8 cellular contexts compared by ENCODE assay signal in genomic region chr9:107751522-107752235, GRCh38.
DNase-seq lines count a peak whose midpoint lies in the region; ATAC-seq and TF ChIP-seq lines count a peak whose summit lies in the region.

No MANE protein-coding gene starts in this region.

- no peaks in the 10 kb centered on the region; the same call in 1 of the 2 replicates for H3K9me3 ChIP-seq in PC-9 (ENCODE audit: insufficient read depth, low read depth)

- H4K20me1 ChIP-seq in PC-9 (ENCODE audit: insufficient read depth), result no peaks in the 10 kb centered on the region

- no peak overlapping the region for H2AFZ ChIP-seq in PC-9

- peak; percentile 18 for DNase-seq in GM12864 (ENCODE audit: low read depth)
- DNase-seq in H4 (ENCODE audit: low spot score), result peak; percentile 66
- DNase-seq in PC-9, result peak; percentile 55 to 92
- DNase-seq in foreskin keratinocyte, result peak; percentile 42 to 68
- peak; percentile 52 for DNase-seq in superior temporal gyrus (ENCODE audit: extremely low spot score)
- DNase-seq in HPDE6-E6E7 (ENCODE audit: extremely low spot score), result no peak
- no peak for DNase-seq in activated T-cell treated with anti-CD3 and anti-CD28 coated beads for 4 hours
- DNase-seq in NCI-H1105 treated with DMSO at 0.1 percent for 48 hours (lab: John Stamatoyannopoulos, UW), result no peak

- peak; percentile 50 for ATAC-seq in foreskin keratinocyte

- H3K4me2 ChIP-seq in PC-9, result peak overlapping the region; percentile 66

- no peaks in the 10 kb centered on the region for H3K27me3 ChIP-seq in PC-9 (ENCODE audit: insufficient read depth, low read depth)
- H3K27me3 ChIP-seq in foreskin keratinocyte, result no peaks in the 10 kb centered on the region

- peak overlapping the region; percentile 99 for H3K27ac ChIP-seq in PC-9
- peak overlapping the region; percentile 65 for H3K27ac ChIP-seq in foreskin keratinocyte

- H3F3A ChIP-seq in PC-9 (ENCODE audit: insufficient read depth, low read depth), result peaks cover 57% of the 10 kb centered on the region

- TF ChIP-seq CTCF in GM12864 (IDR thresholded peaks at IDR 0.05; ENCODE audit: low read depth, low read length, missing control alignments) (no peak), PC-9 (conservative IDR thresholded peaks at IDR 0.05) (no peak), foreskin keratinocyte (conservative IDR thresholded peaks at IDR 0.05) (no peak)

- CTCF ChIA-PET in PC-9 (lab: Charles Lee), result interaction anchor here (0.7 to 1.1 kb wide), 3 partner anchors 40 to 268 kb away, joined by 3 read pairs; no protein-coding TSS in a partner anchor

- H3K9me2 ChIP-seq in PC-9 (ENCODE audit: insufficient read depth), result no peaks in the 10 kb centered on the region

- H3K36me3 ChIP-seq in PC-9 (ENCODE audit: low read depth), result no peaks in the 10 kb centered on the region

- peaks cover 77% of the 10 kb centered on the region for H3K4me1 ChIP-seq in PC-9 (replicated peaks; ENCODE audit: insufficient read depth)
- H3K4me1 ChIP-seq in foreskin keratinocyte, result peaks cover 36% of the 10 kb centered on the region

- POLR2A ChIA-PET in PC-9 (lab: Charles Lee; ENCODE audit: unreplicated experiment), result interaction anchor here (0.5 to 0.7 kb wide), 8 partner anchors 230 to 693 kb away, joined by 3 to 9 read pairs (median 4); no protein-coding TSS in a partner anchor

- no TSS peak for BruUV-seq in PC-9 (replicated peaks; lab: Mats Ljungman, UMichigan)

- intact Hi-C loops in PC-9 (cut with micrococcal nuclease; ENCODE audit: unreplicated experiment), result loop anchor here (2.0 to 10.0 kb wide), 6 partner anchors 114 to 1063 kb away; partner anchors contain the start of gene RAD23B

- H3K79me2 ChIP-seq in PC-9 (ENCODE audit: low read depth), result no peaks in the 10 kb centered on the region

- no peak overlapping the region for H3K4me3 ChIP-seq in GM12864 (ENCODE audit: low read depth, low read length)
- no peak overlapping the region; the same call in 1 of the 2 replicates for H3K4me3 ChIP-seq in PC-9

Comparison
In these comparisons a context has a peak if more than half of its experiments do, and no peak if none do; other contexts are left out.
1. DNase-seq: peak in GM12864 (single experiment), H4 (single experiment), PC-9 (2 of 2), foreskin keratinocyte (2 of 2) and superior temporal gyrus (single experiment); none in HPDE6-E6E7 (single experiment), activated T-cell treated with anti-CD3 and anti-CD28 coated beads for 4 hours (single experiment) and NCI-H1105 treated with DMSO at 0.1 percent for 48 hours (single experiment).